ENCODE assay signal across 10 cellular contexts in the genomic region with DNA sequence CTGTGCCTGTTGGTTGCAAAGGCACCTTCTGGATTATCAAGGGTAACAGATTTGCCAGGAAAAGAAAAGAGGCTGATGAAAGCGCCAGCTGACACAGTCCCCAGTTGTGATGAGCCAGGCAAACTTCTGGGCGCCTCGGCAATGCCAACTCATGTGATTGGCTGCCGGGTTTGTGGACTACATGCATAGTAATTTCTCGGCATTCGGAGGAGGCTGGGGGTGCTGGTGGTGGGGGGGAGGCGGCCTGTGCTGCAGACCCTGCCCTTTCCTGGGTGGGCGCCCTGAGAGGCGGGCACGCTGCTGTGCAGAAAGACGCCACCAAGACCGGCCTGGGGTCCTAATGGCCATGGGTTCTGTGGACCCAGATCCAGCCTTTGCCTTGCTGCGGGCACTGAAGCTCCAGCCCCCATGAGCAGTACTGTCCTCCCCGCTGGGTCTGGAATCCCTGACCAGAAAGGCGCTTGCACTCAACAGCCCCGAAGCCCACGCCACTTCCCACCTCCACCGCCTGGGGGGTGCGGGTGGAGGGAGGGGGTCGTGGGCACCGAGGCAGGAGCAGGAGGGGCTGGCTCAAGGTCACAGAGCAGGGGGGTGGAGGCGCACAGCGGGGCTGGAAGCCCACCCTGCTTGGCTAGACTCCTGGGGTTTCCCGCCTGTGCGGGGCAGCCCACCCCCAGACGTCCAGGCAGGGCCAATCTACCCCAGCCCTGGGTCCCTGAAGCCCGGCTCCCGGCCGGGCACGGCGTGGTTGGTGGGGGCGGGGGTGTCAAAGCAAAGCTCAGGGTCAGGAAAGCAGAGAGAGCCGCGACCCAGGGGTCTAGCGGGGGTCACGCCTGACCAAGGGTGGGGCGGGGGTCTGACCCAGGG. TPM values are rescaled to one million over a fixed set of nuclear protein-coding genes. Genes with fewer than 3 reads are reported as not detected.
A peak's percentile ranks its signal among the peaks of the same experiment; 100 is the strongest.
DNase-seq lines count a peak whose midpoint lies in the region; FAIRE-seq and TF ChIP-seq lines count a peak whose summit lies in the region.
"Had no signal": no experiment of that assay in that cellular context is flagged by ENCODE, and none has a peak within 500 bp of the region (broad histone marks: within the 10 kb centered on the region; RNA-seq: fewer than 3 reads in every experiment).

No MANE protein-coding gene starts in this region.

- no peak overlapping the region for H3K9ac ChIP-seq in kidney (ENCODE audit: low read length in 2 of 2)

- H3K9me3 Mint-ChIP-seq in activated naive CD4-positive, alpha-beta T cell treated with anti-CD3 and anti-CD28 coated beads for 36 hours, result peaks cover 7% of the 10 kb centered on the region
- H3K9me3 Mint-ChIP-seq in brain, result peaks cover 4 to 13% (median 9%) of the 10 kb centered on the region in 5 experiments

- no peaks in the 10 kb centered on the region for H3K36me3 Mint-ChIP-seq in activated naive CD4-positive, alpha-beta T cell treated with anti-CD3 and anti-CD28 coated beads for 36 hours (ENCODE audit: low read depth)
- peaks cover 27% of the 10 kb centered on the region for H3K36me3 Mint-ChIP-seq in brain

- H3K27me3 Mint-ChIP-seq in activated naive CD4-positive, alpha-beta T cell treated with anti-CD3 and anti-CD28 coated beads for 36 hours (ENCODE audit: low read depth), result peaks cover 29% of the 10 kb centered on the region
- peaks cover 2% of the 10 kb centered on the region for H3K27me3 Mint-ChIP-seq in brain

- TF ChIP-seq POLR2A in adrenal gland (IDR thresholded peaks at IDR 0.05), result no peak

- H3K36me3 ChIP-seq in kidney (ENCODE audit: control insufficient read depth in 1 of 2, insufficient read depth in 2 of 2, low read length in 2 of 2) (no peaks in the 10 kb centered on the region), tibial artery (no peaks in the 10 kb centered on the region), adrenal gland (replicated peaks in 1 of 2) (no peaks in the 10 kb centered on the region)

- DNase-seq in activated naive CD4-positive, alpha-beta T cell treated with anti-CD3 and anti-CD28 coated beads for 36 hours, result peak; percentile 14
- no peak for DNase-seq in activated naive CD4-positive, alpha-beta T cell treated with anti-CD3 and anti-CD28 coated beads, Interleukin-2, amount 50 U/mL, for 16 hours
- DNase-seq in kidney, result peak; percentile 61
- no peak for DNase-seq in tibial artery
- DNase-seq in NCI-H1092 (lab: John Stamatoyannopoulos, UW), result no peak
- no peak for DNase-seq in adrenal gland
- DNase-seq in NCI-H82 (lab: John Stamatoyannopoulos, UW), result no peak
- DNase-seq: DND-41, NCI-H1105 treated with DMSO at 0.1 percent for 48 hours had no signal

- peaks cover 3% of the 10 kb centered on the region for H3K4me1 Mint-ChIP-seq in activated naive CD4-positive, alpha-beta T cell treated with anti-CD3 and anti-CD28 coated beads for 36 hours (ENCODE audit: low read depth)
- peaks cover 11% of the 10 kb centered on the region for H3K4me1 Mint-ChIP-seq in brain

- no peak overlapping the region for H3K4me3 ChIP-seq in kidney (ENCODE audit: low read length in 2 of 2)
- peak overlapping the region; percentile 22 to 39 for H3K4me3 ChIP-seq in tibial artery
- H3K4me3 ChIP-seq in adrenal gland, result peak overlapping the region in 1 of 4 donors; percentile 54

- FAIRE-seq in kidney (lab: Jason Lieb, UNC), result no peak

- H3K27ac ChIP-seq in kidney (ENCODE audit: low read depth in 2 of 2, low read length in 2 of 2) (no peak overlapping the region), tibial artery (no peak overlapping the region), adrenal gland (no peak overlapping the region)

- intact Hi-C loops in activated naive CD4-positive, alpha-beta T cell treated with anti-CD3 and anti-CD28 coated beads for 36 hours (cut with micrococcal nuclease), result no loop called here
- intact Hi-C loops in kidney (cut with DNase I), result no loop called here
- intact Hi-C loops in tibial artery (cut with DNase I; ENCODE audit: low total_unique reads), result no loop called here
- intact Hi-C loops in adrenal gland (cut with DNase I), result no loop called here

- H3K9me3 ChIP-seq in kidney (ENCODE audit: control insufficient read depth in 1 of 2, low read length in 2 of 2) (peaks cover 1 to 8% of the 10 kb centered on the region in 2 donors), tibial artery (peaks cover 0 to 10% (median 7%) of the 10 kb centered on the region in 3 donors), adrenal gland (replicated peaks in 1 of 3) (no peaks in the 10 kb centered on the region)

- 5 to 17% (median 14%) methylated on average over 11 to 37 of the region's 37 CpGs for WGBS in adrenal gland, 4 donors

- no peak overlapping the region for H3K27ac Mint-ChIP-seq in activated naive CD4-positive, alpha-beta T cell treated with anti-CD3 and anti-CD28 coated beads for 36 hours
- H3K27ac Mint-ChIP-seq in brain, result peak overlapping the region; percentile 81 to 96 (median 88)

- H3K4me3 Mint-ChIP-seq in activated naive CD4-positive, alpha-beta T cell treated with anti-CD3 and anti-CD28 coated beads for 36 hours, result peak overlapping the region; percentile 15
- H3K4me3 Mint-ChIP-seq in brain, result peak overlapping the region; percentile 83 to 91 (median 85)

- H3K4me1 ChIP-seq in kidney (ENCODE audit: control insufficient read depth in 1 of 2, insufficient read depth in 1 of 2, low read depth in 1 of 2, low read length in 2 of 2) (peaks cover 0 to 14% of the 10 kb centered on the region in 2 donors), tibial artery (peaks cover 7 to 36% (median 33%) of the 10 kb centered on the region in 4 donors), adrenal gland (replicated peaks in 1 of 2) (peaks cover 12 to 24% of the 10 kb centered on the region in 2 donors)

- CTCF ChIA-PET in activated naive CD4-positive, alpha-beta T cell treated with anti-CD3 and anti-CD28 coated beads for 36 hours (lab: Charles Lee), result no interaction called here

- TF ChIP-seq CTCF in brain (conservative IDR thresholded peaks at IDR 0.05) (peak in 1 of 2 experiments; percentile 29), kidney (IDR thresholded peaks at IDR 0.05; ENCODE audit: borderline replicate concordance, extremely low read depth, insufficient read depth) (no peak), tibial artery (IDR thresholded peaks at IDR 0.05) (no peak), adrenal gland (IDR thresholded peaks at IDR 0.05) (peak in 1 of 6 experiments; percentile 11)

- H3K27me3 ChIP-seq in tibial artery (peaks cover 4 to 69% of the 10 kb centered on the region in 2 donors), adrenal gland (no peaks in the 10 kb centered on the region)

RNA-seq across cellular contexts. Expression of gene DIRAS1, which starts 1.0 kb away (rescaled TPM):
- under 1 TPM; 0.07 to 0.24 TPM for total RNA-seq in activated naive CD4-positive, alpha-beta T cell treated with anti-CD3 and anti-CD28 coated beads for 36 hours
- polyA plus RNA-seq in brain (ENCODE audit: insufficient read depth, low read depth, low replicate concordance) (64.5 TPM), kidney (ENCODE audit: insufficient read depth, low read depth, low replicate concordance) (7.6 TPM), adrenal gland (1 to 10 TPM; 1.4 to 2.3 (median 1.7) TPM)
- total RNA-seq in kidney (2.3 TPM), adrenal gland (1 to 10 TPM in 6 of 8 donors, under 1 TPM in 2; 0.09 to 4.8 (median 2.2) TPM)

RNA-seq across cellular contexts. Expression of gene GNG7, which starts 17.6 kb away (rescaled TPM):
- 1 to 10 TPM in 1 of 2 experiments, under 1 TPM in 1; 0.74 to 1.1 TPM for total RNA-seq in activated naive CD4-positive, alpha-beta T cell treated with anti-CD3 and anti-CD28 coated beads for 36 hours
- polyA plus RNA-seq in brain (ENCODE audit: insufficient read depth, low read depth, low replicate concordance), result 32.9 TPM
- total RNA-seq in kidney, result 9.9 TPM
- 13.4 TPM for polyA plus RNA-seq in kidney (ENCODE audit: insufficient read depth, low read depth, low replicate concordance)
- total RNA-seq in adrenal gland, result 10 to 100 TPM in 5 of 8 donors, 1 to 10 TPM in 3; 7.4 to 16.5 (median 10.4) TPM
- polyA plus RNA-seq in adrenal gland, result 1 to 10 TPM; 2.9 to 7.8 (median 5.1) TPM

RNA-seq across cellular contexts. Expression of gene SLC39A3, which starts 19.7 kb away (rescaled TPM):
- 10 to 100 TPM; 20.1 to 23.2 TPM for total RNA-seq in activated naive CD4-positive, alpha-beta T cell treated with anti-CD3 and anti-CD28 coated beads for 36 hours
- polyA plus RNA-seq in brain (ENCODE audit: insufficient read depth, low read depth, low replicate concordance) (93.6 TPM), kidney (ENCODE audit: insufficient read depth, low read depth, low replicate concordance) (38.0 TPM), adrenal gland (10 to 100 TPM; 39.4 to 72.2 (median 44.2) TPM)
- total RNA-seq in kidney (31.1 TPM), adrenal gland (10 to 100 TPM; 35.0 to 75.8 (median 40.8) TPM)

Comparison
In these comparisons a context has a peak if more than half of its experiments do, and no peak if none do; other contexts are left out.
1. DNase-seq: peak in activated naive CD4-positive, alpha-beta T cell treated with anti-CD3 and anti-CD28 coated beads for 36 hours (single experiment) and kidney (single experiment); none in activated naive CD4-positive, alpha-beta T cell treated with anti-CD3 and anti-CD28 coated beads, Interleukin-2, amount 50 U/mL, for 16 hours (single experiment), tibial artery (0 of 2), NCI-H1092 (single experiment), adrenal gland (0 of 7) and NCI-H82 (single experiment).
2. H3K4me3 ChIP-seq: peak in tibial artery (2 of 2); none in kidney (0 of 2).